ENCODE assay signal across 8 cellular contexts in genomic region chr12:106301611-106302321, GRCh38. TPM values are rescaled to one million over a fixed set of nuclear protein-coding genes. Genes with fewer than 3 reads are reported as not detected.
DNase-seq lines count a peak whose midpoint lies in the region; ATAC-seq and TF ChIP-seq lines count a peak whose summit lies in the region.

No MANE protein-coding gene starts in this region.

- WGBS in urinary bladder: 2% methylated on average over 32 of the region's 32 CpGs

- H3K4me3 ChIP-seq in SJCRH30: peak overlapping the region; percentile 54
- peak overlapping the region; percentile 71 for H3K4me3 ChIP-seq in parathyroid adenoma (ENCODE audit: low read depth, low read length)
- H3K4me3 ChIP-seq in urinary bladder (ENCODE audit: low read depth, low read length): peak overlapping the region; percentile 84

- no peaks in the 10 kb centered on the region for H3K27me3 ChIP-seq in SJCRH30
- no peaks in the 10 kb centered on the region for H3K27me3 ChIP-seq in parathyroid adenoma (ENCODE audit: control insufficient read depth, insufficient read depth, low read length)

- ATAC-seq in GM21526 (IDR thresholded peaks at IDR 0.05; ENCODE audit: low FRiP score, unreplicated experiment) (peak; percentile 40), Right ventricle myocardium superior (ENCODE audit: poor library complexity) (peak; percentile 17)

- H3K36me3 ChIP-seq in SJCRH30 (no peaks in the 10 kb centered on the region), parathyroid adenoma (ENCODE audit: control insufficient read depth, insufficient read depth, low read length) (no peaks in the 10 kb centered on the region), urinary bladder (ENCODE audit: insufficient read depth) (no peaks in the 10 kb centered on the region)

- peak; percentile 95 for DNase-seq in DMS 273 (lab: John Stamatoyannopoulos, UW; ENCODE audit: unreplicated experiment)
- DNase-seq in HuH-7.5 (ENCODE audit: low spot score): peak; percentile 24
- DNase-seq in SJCRH30: peak; percentile 4 to 19
- peak; percentile 78 for DNase-seq in activated naive CD4-positive, alpha-beta T cell treated with anti-CD3 and anti-CD28 coated beads for 36 hours
- peak; percentile 72 for DNase-seq in Right ventricle myocardium superior

- peak overlapping the region; percentile 89 for H2AFZ ChIP-seq in parathyroid adenoma

- no peaks in the 10 kb centered on the region for H3K27me3 Mint-ChIP-seq in activated naive CD4-positive, alpha-beta T cell treated with anti-CD3 and anti-CD28 coated beads for 36 hours (ENCODE audit: low read depth)

- no peaks in the 10 kb centered on the region for H3K9me3 Mint-ChIP-seq in activated naive CD4-positive, alpha-beta T cell treated with anti-CD3 and anti-CD28 coated beads for 36 hours

- CTCF ChIA-PET in activated naive CD4-positive, alpha-beta T cell treated with anti-CD3 and anti-CD28 coated beads for 36 hours (lab: Charles Lee): interaction anchor here (1.6 to 1.7 kb wide), 2 partner anchors 19 to 55 kb away, joined by 4 to 9 read pairs; partner anchors contain the start of gene POLR3B

- H3K27ac ChIP-seq in SJCRH30: no peak overlapping the region
- H3K27ac ChIP-seq in parathyroid adenoma: peak overlapping the region; percentile 97
- H3K27ac ChIP-seq in urinary bladder (ENCODE audit: low read depth): peak overlapping the region; percentile 79

- H3K4me1 ChIP-seq in SJCRH30 (no peaks in the 10 kb centered on the region), parathyroid adenoma (peaks cover 26% of the 10 kb centered on the region), urinary bladder (ENCODE audit: insufficient read depth) (no peaks in the 10 kb centered on the region)

- TF ChIP-seq CTCF in parathyroid adenoma (IDR thresholded peaks at IDR 0.05): no peak

- no peaks in the 10 kb centered on the region for H3K36me3 Mint-ChIP-seq in activated naive CD4-positive, alpha-beta T cell treated with anti-CD3 and anti-CD28 coated beads for 36 hours (ENCODE audit: low read depth)

- intact Hi-C loops in activated naive CD4-positive, alpha-beta T cell treated with anti-CD3 and anti-CD28 coated beads for 36 hours (cut with micrococcal nuclease): loop anchor here (1.0 to 10.0 kb wide), 9 partner anchors 13 to 1617 kb away; partner anchors contain the start of genes APPL2, C12orf75, CRY1 and TMEM263
- intact Hi-C loops in Right ventricle myocardium superior (cut with DNase I): loop anchor here (5.0 to 10.0 kb wide), 2 partner anchors 41 to 57 kb away; partner anchors contain the start of gene CKAP4

- H3K9me3 ChIP-seq in SJCRH30 (replicated peaks) (no peaks in the 10 kb centered on the region), parathyroid adenoma (ENCODE audit: control insufficient read depth, low read length) (no peaks in the 10 kb centered on the region)

- peak overlapping the region; percentile 86 for H3K27ac Mint-ChIP-seq in activated naive CD4-positive, alpha-beta T cell treated with anti-CD3 and anti-CD28 coated beads for 36 hours

- no peak overlapping the region for H3K9ac ChIP-seq in parathyroid adenoma

- peak overlapping the region; percentile 81 for H3K4me3 Mint-ChIP-seq in activated naive CD4-positive, alpha-beta T cell treated with anti-CD3 and anti-CD28 coated beads for 36 hours

- peaks cover 3% of the 10 kb centered on the region for H3K79me2 ChIP-seq in parathyroid adenoma

- peaks cover 51% of the 10 kb centered on the region for H3K4me1 Mint-ChIP-seq in activated naive CD4-positive, alpha-beta T cell treated with anti-CD3 and anti-CD28 coated beads for 36 hours (ENCODE audit: low read depth)

- H3K4me2 ChIP-seq in parathyroid adenoma (ENCODE audit: low read length): peak overlapping the region; percentile 96

RNA-seq across cellular contexts. Expression of gene TCP11L2, which starts 0.8 kb away (rescaled TPM):
- total RNA-seq in SJCRH30 (2014; rRNA removed; shearing (Covaris generic)): 0.25 and 0.30 TPM in 2 replicates
- 10 to 100 TPM in 1 of 2 experiments, 1 to 10 TPM in 1; 9.2 to 10.3 TPM for total RNA-seq in activated naive CD4-positive, alpha-beta T cell treated with anti-CD3 and anti-CD28 coated beads for 36 hours
- total RNA-seq in Right ventricle myocardium superior: 122 TPM
- 66.8 TPM for total RNA-seq in urinary bladder
- polyA plus RNA-seq in urinary bladder: 10.2 TPM

RNA-seq across cellular contexts. Expression of gene CKAP4, which starts 53.9 kb away (rescaled TPM):
- total RNA-seq in SJCRH30 (2014; rRNA removed; shearing (Covaris generic)): 47.8 and 50.7 TPM in 2 replicates
- total RNA-seq in activated naive CD4-positive, alpha-beta T cell treated with anti-CD3 and anti-CD28 coated beads for 36 hours: 10 to 100 TPM; 19.0 to 19.1 TPM
- total RNA-seq in Right ventricle myocardium superior (35.0 TPM), urinary bladder (93.3 TPM)
- polyA plus RNA-seq in urinary bladder: 40.8 TPM

RNA-seq across cellular contexts. Expression of gene POLR3B, which starts 55.8 kb away (rescaled TPM):
- 15.3 and 15.8 TPM in 2 replicates for total RNA-seq in SJCRH30 (2014; rRNA removed; shearing (Covaris generic))
- 1 to 10 TPM; 6.4 to 6.8 TPM for total RNA-seq in activated naive CD4-positive, alpha-beta T cell treated with anti-CD3 and anti-CD28 coated beads for 36 hours
- total RNA-seq in Right ventricle myocardium superior (7.1 TPM), urinary bladder (14.2 TPM)
- 4.5 TPM for polyA plus RNA-seq in urinary bladder

Comparison
In these comparisons a context has a peak if more than half of its experiments do, and no peak if none do; other contexts are left out.
1. DNase-seq: peak in every context shown above with its lines; median percentile 95 in DMS 273; 78 in activated naive CD4-positive, alpha-beta T cell treated with anti-CD3 and anti-CD28 coated beads for 36 hours; 72 in Right ventricle myocardium superior; 24 in HuH-7.5; 12 in SJCRH30.